ENCODE assay signal across 20 cellular contexts in the genomic region with DNA sequence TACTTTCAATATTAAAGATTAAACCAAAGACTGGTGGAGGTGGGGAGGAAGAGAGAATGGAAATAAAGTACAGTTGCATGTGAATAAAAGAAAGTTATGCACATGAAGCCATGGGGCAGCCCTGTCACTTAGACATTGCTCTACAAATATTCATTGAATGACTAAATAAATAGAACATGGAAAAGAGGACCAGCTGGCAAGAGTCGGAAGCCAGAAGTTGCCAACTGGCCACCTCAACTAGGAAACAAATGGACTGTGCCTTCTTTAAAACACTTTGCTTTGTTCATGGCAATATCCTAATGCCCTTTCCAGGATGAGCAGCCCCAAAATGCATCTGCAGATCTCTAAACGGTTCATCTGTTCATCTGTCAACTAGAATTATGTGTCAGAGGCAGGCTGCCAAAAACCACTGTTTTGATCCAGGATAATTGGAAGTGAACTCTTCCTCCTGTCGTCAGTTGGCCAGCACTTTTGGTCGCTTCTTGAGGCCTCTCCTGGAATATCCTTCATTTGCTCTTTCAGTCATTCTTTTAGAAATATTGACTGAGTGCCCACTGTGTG.
DNase-seq lines count a peak whose midpoint lies in the region; ATAC-seq and TF ChIP-seq lines count a peak whose summit lies in the region.
"Had no signal": no experiment of that assay in that cellular context is flagged by ENCODE, and none has a peak within 500 bp of the region (broad histone marks: within the 10 kb centered on the region; RNA-seq: fewer than 3 reads in every experiment).

No MANE protein-coding gene starts in this region.

- DNase-seq in A673 (ENCODE audit: low spot score) (peak; percentile 43), HCEC 1CT (peak; percentile 23), SHP77 treated with DMSO at 0.1 percent for 48 hours (lab: John Stamatoyannopoulos, UW) (peak; percentile 35), GM10248 (ENCODE audit: extremely low spot score) (no peak), Calu3 (no peak), ecto neural progenitor cell (ENCODE audit: low spot score) (no peak), posterior vena cava (ENCODE audit: low spot score) (no peak)
- DNase-seq: activated CD4-positive, CD25-positive, alpha-beta regulatory T cell treated with anti-CD3 and anti-CD28 coated beads, Interleukin-2, amount 50 U/mL, for 72 hours; activated CD8-positive, alpha-beta memory T cell treated with anti-CD3 and anti-CD28 coated beads, Interleukin-2, amount 50 U/mL, for 48 hours; activated naive CD4-positive, alpha-beta T cell treated with anti-CD3 and anti-CD28 coated beads, Interleukin-2, amount 50 U/mL, for 16 hours; effector CD4-positive, alpha-beta T cell; left ventricle myocardium inferior; naive B cell; NCI-H146; NCI-H526 treated with DMSO at 0.1 percent for 48 hours; RPMI8226; stomach had no signal

- H3K9me3 Mint-ChIP-seq in Calu3 (ENCODE audit: low read depth, unreplicated experiment): no peaks in the 10 kb centered on the region
- H3K9me3 Mint-ChIP-seq: T-helper 1 cell treated with Interleukin-12 subunit alpha and Interleukin-12 subunit beta and Interleukin-4 antibody, amounts not matched to agents 30 μg/mL and 1 μg/mL, for 36 hours had no signal

- peaks cover 5% of the 10 kb centered on the region for H3K36me3 Mint-ChIP-seq in Calu3 (ENCODE audit: insufficient read depth, unreplicated experiment)
- H3K36me3 Mint-ChIP-seq: naive B cell had no signal

- H3K9me3 ChIP-seq in A673 (ENCODE audit: low read depth, low read length, poor library complexity, severe bottlenecking) (no peaks in the 10 kb centered on the region), gastroesophageal sphincter (no peaks in the 10 kb centered on the region)
- H3K9me3 ChIP-seq: breast epithelium, left ventricle myocardium inferior, stomach had no signal

- CTCF ChIA-PET in A673 (lab: Charles Lee) (no interaction called here), GM10248 (lab: Yijun Ruan, JAX) (interaction anchor here (0.9 to 1.1 kb wide), 2 partner anchors 9 to 162 kb away, joined by 3 read pairs; no protein-coding TSS in a partner anchor), Calu3 (lab: Charles Lee) (no interaction called here)

- 17 to 23% methylated on average over 2 to 4 of the region's 4 CpGs for WGBS in gastroesophageal sphincter (ENCODE audit: low coverage in 1 of 2), 2 donors

- TF ChIP-seq EP300 in gastroesophageal sphincter (IDR thresholded peaks at IDR 0.05): no peak

- no peak overlapping the region for H3K27ac Mint-ChIP-seq in Calu3 (ENCODE audit: unreplicated experiment)
- H3K27ac Mint-ChIP-seq: naive B cell; T-helper 1 cell treated with Interleukin-12 subunit alpha and Interleukin-12 subunit beta and Interleukin-4 antibody, amounts not matched to agents 30 μg/mL and 1 μg/mL, for 36 hours had no signal

- H3K27me3 Mint-ChIP-seq in Calu3 (ENCODE audit: unreplicated experiment): peaks cover 28% of the 10 kb centered on the region

- H3K27me3 ChIP-seq in A673 (replicated peaks; ENCODE audit: insufficient read depth, low read depth, low read length, poor library complexity): no peaks in the 10 kb centered on the region
- no peaks in the 10 kb centered on the region for H3K27me3 ChIP-seq in gastroesophageal sphincter
- H3K27me3 ChIP-seq: breast epithelium, stomach had no signal

- no peaks in the 10 kb centered on the region for H3K4me1 Mint-ChIP-seq in Calu3 (ENCODE audit: low read depth, unreplicated experiment)
- H3K4me1 Mint-ChIP-seq: naive B cell had no signal

- no peaks in the 10 kb centered on the region for H3K36me3 ChIP-seq in A673 (ENCODE audit: insufficient read depth, low read length, poor library complexity, severe bottlenecking)
- no peaks in the 10 kb centered on the region for H3K36me3 ChIP-seq in gastroesophageal sphincter
- H3K36me3 ChIP-seq: breast epithelium, left ventricle myocardium inferior, stomach had no signal

- BruUV-seq in A673 (replicated peaks; lab: Mats Ljungman, UMichigan): no TSS peak
- no TSS peak for BruUV-seq in Calu3 (replicated peaks; lab: Mats Ljungman, UMichigan)

- H3K4me1 ChIP-seq in A673 (ENCODE audit: insufficient read depth, low read length, poor library complexity, severe bottlenecking): no peaks in the 10 kb centered on the region
- peaks cover 5 to 43% (median 6%) of the 10 kb centered on the region in 3 donors for H3K4me1 ChIP-seq in gastroesophageal sphincter
- H3K4me1 ChIP-seq: breast epithelium had no signal

- H3K4me3 Mint-ChIP-seq in Calu3 (ENCODE audit: low read depth, unreplicated experiment): no peak overlapping the region
- H3K4me3 Mint-ChIP-seq: naive B cell; T-helper 1 cell treated with Interleukin-12 subunit alpha and Interleukin-12 subunit beta and Interleukin-4 antibody, amounts not matched to agents 30 μg/mL and 1 μg/mL, for 36 hours had no signal

- POLR2A ChIA-PET in A673 (lab: Charles Lee; ENCODE audit: low non-redundant PET): no interaction called here
- POLR2A ChIA-PET in GM10248 (lab: Yijun Ruan, JAX): no interaction called here

- H3K4me3 ChIP-seq in A673 (ENCODE audit: low read depth, low read length, poor library complexity, severe bottlenecking) (no peak overlapping the region), gastroesophageal sphincter (no peak overlapping the region)
- H3K4me3 ChIP-seq: breast epithelium, left ventricle myocardium inferior, stomach had no signal

- no peak overlapping the region for H3K27ac ChIP-seq in A673 (ENCODE audit: low read depth, low read length, poor library complexity, severe bottlenecking)
- H3K27ac ChIP-seq in gastroesophageal sphincter: peak overlapping the region in 3 of 4 donors; percentile 11 to 40 (median 39)
- H3K27ac ChIP-seq: breast epithelium, left ventricle myocardium inferior, stomach had no signal

- no peak for ATAC-seq in gastroesophageal sphincter

- TF ChIP-seq CTCF in A673 (conservative IDR thresholded peaks at IDR 0.05; ENCODE audit: low read depth, low read length) (no peak), gastroesophageal sphincter (IDR thresholded peaks at IDR 0.05) (no peak), GM10248 (IDR thresholded peaks at IDR 0.05; ENCODE audit: control extremely low read depth, extremely low read depth, low read depth, missing control alignments) (no peak), Calu3 (IDR thresholded peaks at IDR 0.05; ENCODE audit: unreplicated experiment) (no peak)

- TF ChIP-seq POLR2A in gastroesophageal sphincter (IDR thresholded peaks at IDR 0.05): no peak

- intact Hi-C loops in A673 (cut with micrococcal nuclease; ENCODE audit: unreplicated experiment): no loop called here
- intact Hi-C loops in Calu3 (cut with micrococcal nuclease; ENCODE audit: unreplicated experiment): no loop called here
- intact Hi-C loops in posterior vena cava (cut with DNase I): no loop called here

Comparison
In these comparisons a context has a peak if more than half of its experiments do, and no peak if none do; other contexts are left out.
1. DNase-seq: peak in A673 (single experiment), HCEC 1CT (single experiment) and SHP77 treated with DMSO at 0.1 percent for 48 hours (single experiment); none in GM10248 (single experiment), Calu3 (single experiment), ecto neural progenitor cell (single experiment) and posterior vena cava (single experiment).